17 cellular contexts compared by ENCODE assay signal in genomic region chr2:240459401-240460242, GRCh38. TPM values are rescaled to one million over a fixed set of nuclear protein-coding genes. Genes with fewer than 3 reads are reported as not detected.
DNase-seq lines count a peak whose midpoint lies in the region; ATAC-seq and TF ChIP-seq lines count a peak whose summit lies in the region.
"Had no signal": no experiment of that assay in that cellular context is flagged by ENCODE, and none has a peak within 500 bp of the region (broad histone marks: within the 10 kb centered on the region; RNA-seq: fewer than 3 reads in every experiment).

No MANE protein-coding gene starts in this region.

- no peak overlapping the region for H3K4me3 Mint-ChIP-seq in activated CD4-positive, alpha-beta T cell treated with anti-CD3 and anti-CD28 coated beads for 36 hours
- H3K4me3 Mint-ChIP-seq in WTC11, result no peak overlapping the region
- H3K4me3 Mint-ChIP-seq: activated naive CD8-positive, alpha-beta T cell treated with anti-CD3 and anti-CD28 coated beads for 36 hours had no signal

- CTCF ChIA-PET in activated CD4-positive, alpha-beta T cell treated with anti-CD3 and anti-CD28 coated beads for 36 hours (lab: Charles Lee), result no interaction called here
- CTCF ChIA-PET in WTC11 (lab: Charles Lee), result interaction anchor here (0.6 to 4.9 kb wide), 2 partner anchors 37 to 664 kb away, joined by 3 to 21 read pairs; no protein-coding TSS in a partner anchor

- H3K4me3 ChIP-seq in left lung (no peak overlapping the region), suprapubic skin (no peak overlapping the region), prostate gland (no peak overlapping the region)
- H3K4me3 ChIP-seq: HAP-1, skin epidermis had no signal

- ATAC-seq in activated CD4-positive, alpha-beta T cell treated with anti-CD3 and anti-CD28 coated beads for 36 hours, result no peak
- ATAC-seq in WTC11, result no peak
- no peak for ATAC-seq in left lung
- ATAC-seq in HG03354 (IDR thresholded peaks at IDR 0.05; ENCODE audit: poor library complexity, severe bottlenecking, unreplicated experiment), result no peak
- ATAC-seq: left colon, SK-N-SH treated with all-trans-retinoic acid at 6 μM for 48 hours had no signal

- no peaks in the 10 kb centered on the region for H3K36me3 Mint-ChIP-seq in activated CD4-positive, alpha-beta T cell treated with anti-CD3 and anti-CD28 coated beads for 36 hours (ENCODE audit: low read depth)
- peaks cover 4% of the 10 kb centered on the region; the same call in 1 of the 2 replicates for H3K36me3 Mint-ChIP-seq in WTC11
- H3K36me3 Mint-ChIP-seq: activated naive CD8-positive, alpha-beta T cell treated with anti-CD3 and anti-CD28 coated beads for 36 hours had no signal

- TF ChIP-seq CTCF in WTC11 (IDR thresholded peaks at IDR 0.05) (no peak), left lung (IDR thresholded peaks at IDR 0.05) (no peak), suprapubic skin (IDR thresholded peaks at IDR 0.05) (no peak), prostate gland (IDR thresholded peaks at IDR 0.05) (no peak)

- H3K27ac Mint-ChIP-seq in activated CD4-positive, alpha-beta T cell treated with anti-CD3 and anti-CD28 coated beads for 36 hours, result no peak overlapping the region
- H3K27ac Mint-ChIP-seq in WTC11, result no peak overlapping the region
- H3K27ac Mint-ChIP-seq: activated naive CD8-positive, alpha-beta T cell treated with anti-CD3 and anti-CD28 coated beads for 36 hours had no signal

- no peak for TF ChIP-seq EP300 in suprapubic skin (IDR thresholded peaks at IDR 0.05)

- TF ChIP-seq POLR2A in suprapubic skin (IDR thresholded peaks at IDR 0.05) (no peak), prostate gland (IDR thresholded peaks at IDR 0.05) (no peak)

- WGBS in suprapubic skin, result 59% methylated on average over 14 of the region's 23 CpGs
- WGBS in prostate gland, result 75% methylated on average over 17 of the region's 23 CpGs

- no peak overlapping the region for H3K27ac ChIP-seq in left lung
- no peak overlapping the region for H3K27ac ChIP-seq in suprapubic skin
- no peak overlapping the region for H3K27ac ChIP-seq in prostate gland
- H3K27ac ChIP-seq: HL-60, skin epidermis had no signal

- H3K36me3 ChIP-seq in left lung (no peaks in the 10 kb centered on the region), suprapubic skin (peaks cover 36% of the 10 kb centered on the region), prostate gland (no peaks in the 10 kb centered on the region)

- no peaks in the 10 kb centered on the region for H3K4me1 Mint-ChIP-seq in activated CD4-positive, alpha-beta T cell treated with anti-CD3 and anti-CD28 coated beads for 36 hours
- peaks cover 22% of the 10 kb centered on the region for H3K4me1 Mint-ChIP-seq in WTC11

- no peaks in the 10 kb centered on the region for H3K9me3 Mint-ChIP-seq in activated CD4-positive, alpha-beta T cell treated with anti-CD3 and anti-CD28 coated beads for 36 hours (ENCODE audit: low read depth)
- no peaks in the 10 kb centered on the region for H3K9me3 Mint-ChIP-seq in WTC11
- H3K9me3 Mint-ChIP-seq: activated naive CD8-positive, alpha-beta T cell treated with anti-CD3 and anti-CD28 coated beads for 36 hours; nephron had no signal

- H3K4me1 ChIP-seq in left lung, result no peaks in the 10 kb centered on the region
- H3K4me1 ChIP-seq in suprapubic skin, result peaks cover 28% of the 10 kb centered on the region
- peaks cover 15% of the 10 kb centered on the region for H3K4me1 ChIP-seq in prostate gland (replicated peaks)
- H3K4me1 ChIP-seq: HAP-1 had no signal

- H3K27me3 ChIP-seq in left lung (peaks cover 1 to 51% of the 10 kb centered on the region in 2 donors), suprapubic skin (peaks cover 8% of the 10 kb centered on the region), prostate gland (replicated peaks; ENCODE audit: insufficient read depth) (no peaks in the 10 kb centered on the region)

- peak; percentile 3 for DNase-seq in activated CD4-positive, alpha-beta T cell treated with anti-CD3 and anti-CD28 coated beads for 36 hours
- DNase-seq in activated CD4-positive, alpha-beta T cell treated with anti-CD3 and anti-CD28 coated beads for 48 hours, result no peak
- peak; percentile 16 for DNase-seq in WTC11 (ENCODE audit: low spot score)
- DNase-seq in left lung, result peak; percentile 24 to 73
- peak; percentile 60 to 74 for DNase-seq in suprapubic skin (ENCODE audit: low spot score in 2 of 2)
- DNase-seq in prostate gland (ENCODE audit: low spot score), result no peak
- no peak for DNase-seq in NCI-H2081 treated with DMSO at 0.1 percent for 48 hours (lab: John Stamatoyannopoulos, UW)
- DNase-seq: activated naive CD8-positive, alpha-beta T cell treated with anti-CD3 and anti-CD28 coated beads for 36 hours; central memory CD4-positive, alpha-beta T cell; NCI-H2029 had no signal

- POLR2A ChIA-PET in activated CD4-positive, alpha-beta T cell treated with anti-CD3 and anti-CD28 coated beads for 36 hours (lab: Charles Lee), result no interaction called here
- POLR2A ChIA-PET in WTC11 (lab: Charles Lee), result no interaction called here

- H3K27me3 Mint-ChIP-seq in activated CD4-positive, alpha-beta T cell treated with anti-CD3 and anti-CD28 coated beads for 36 hours, result peaks cover 8% of the 10 kb centered on the region
- H3K27me3 Mint-ChIP-seq in WTC11 (ENCODE audit: low read depth), result peaks cover 20% of the 10 kb centered on the region

- H3K9me3 ChIP-seq in left lung, result no peaks in the 10 kb centered on the region
- H3K9me3 ChIP-seq in suprapubic skin, result no peaks in the 10 kb centered on the region
- H3K9me3 ChIP-seq in prostate gland, result no peaks in the 10 kb centered on the region
- H3K9me3 ChIP-seq: HAP-1 had no signal

- intact Hi-C loops in activated CD4-positive, alpha-beta T cell treated with anti-CD3 and anti-CD28 coated beads for 36 hours (cut with DNase I, micrococcal nuclease), result no loop called here
- intact Hi-C loops in left lung (cut with DNase I) (no loop called here), prostate gland (cut with DNase I) (loop anchor here (10.0 kb wide), 1 partner anchor 105 kb away; the partner anchor contains the start of genes DUSP28 and RNPEPL1)

TF ChIP-seq in WTC11, 78 proteins besides CTCF, POLR2A, EP300 and RAD21 (continues in another document):
- no peak for TF ChIP-seq PRDM15 (CRISPR knock-in tag; IDR thresholded peaks at IDR 0.05)
- no peak for TF ChIP-seq ZNF263 (CRISPR knock-in tag; IDR thresholded peaks at IDR 0.05; ENCODE audit: low read depth)
- no peak for TF ChIP-seq MAX (CRISPR knock-in tag; IDR thresholded peaks at IDR 0.05)
- no peak for TF ChIP-seq AFF4 (CRISPR knock-in tag; IDR thresholded peaks at IDR 0.05; ENCODE audit: borderline replicate concordance)

RNA-seq across cellular contexts. Expression of gene GPC1, which starts 24.2 kb away (rescaled TPM):
- total RNA-seq in activated CD4-positive, alpha-beta T cell treated with anti-CD3 and anti-CD28 coated beads for 36 hours, result 1 to 10 TPM; 1.7 to 2.0 TPM
- 37.2 to 41.5 TPM (median 40.4 TPM) in 3 replicates for total RNA-seq in WTC11 (2021)
- total RNA-seq in left lung, result 10 to 100 TPM; 60.4 to 63.4 TPM
- 100 to 1,000 TPM; 130 to 164 (median 145) TPM for total RNA-seq in suprapubic skin
- 100 to 1,000 TPM in 1 of 2 donors, 10 to 100 TPM in 1; 80.7 to 447 TPM for total RNA-seq in prostate gland

Comparison
In these comparisons a context has a peak if more than half of its experiments do, and no peak if none do; other contexts are left out.
1. DNase-seq: peak in activated CD4-positive, alpha-beta T cell treated with anti-CD3 and anti-CD28 coated beads for 36 hours (single experiment), WTC11 (single experiment), left lung (2 of 2) and suprapubic skin (2 of 2); none in activated CD4-positive, alpha-beta T cell treated with anti-CD3 and anti-CD28 coated beads for 48 hours (single experiment), prostate gland (single experiment) and NCI-H2081 treated with DMSO at 0.1 percent for 48 hours (single experiment).
2. RNA of gene GPC1, which starts 24.2 kb away (total RNA-seq): 80.7 to 447 TPM in prostate gland, 130 to 164 TPM in suprapubic skin, 60.4 to 63.4 TPM in left lung and 37.2 to 41.5 TPM in WTC11; 1.7 to 2.0 TPM in activated CD4-positive, alpha-beta T cell treated with anti-CD3 and anti-CD28 coated beads for 36 hours; every median in the first group is over 10 times any median in the second.